ENCODE assay signal across 13 cellular contexts in genomic region chr6:110859335-110859792, GRCh38. TPM values are rescaled to one million over a fixed set of nuclear protein-coding genes. Genes with fewer than 3 reads are reported as not detected.
DNase-seq lines count a peak whose midpoint lies in the region; ATAC-seq and TF ChIP-seq lines count a peak whose summit lies in the region.
"Had no signal": no experiment of that assay in that cellular context is flagged by ENCODE, and none has a peak within 500 bp of the region (broad histone marks: within the 10 kb centered on the region; RNA-seq: fewer than 3 reads in every experiment).

No MANE protein-coding gene starts in this region.

- H3K79me2 ChIP-seq in Karpas-422 (ENCODE audit: low read length): no peaks in the 10 kb centered on the region

- POLR2A ChIA-PET in activated CD4-positive, alpha-beta T cell treated with anti-CD3 and anti-CD28 coated beads for 36 hours (lab: Charles Lee): no interaction called here
- POLR2A ChIA-PET in activated B cell treated with CpG ODN at 0.5 μM for 24 hours (lab: Charles Lee): interaction anchor here (3.2 kb wide), 1 partner anchor 15 kb away, joined by 15 read pairs; the partner anchor contains the start of gene AMD1

- H4K20me1 ChIP-seq in Karpas-422 (ENCODE audit: insufficient read depth, low read depth, low read length): no peaks in the 10 kb centered on the region

- peak; percentile 10 for DNase-seq in activated CD4-positive, alpha-beta T cell treated with anti-CD3 and anti-CD28 coated beads for 36 hours
- no peak for DNase-seq in activated CD4-positive, alpha-beta T cell treated with anti-CD3 and anti-CD28 coated beads, Interleukin-2, amount 50 U/mL, for 4 hours
- DNase-seq in HT-29 (ENCODE audit: low spot score) (peak; percentile 7), activated B cell treated with CpG ODN at 0.5 μM for 24 hours (no peak), osteocyte (ENCODE audit: extremely low spot score, unreplicated experiment) (peak; percentile 63), Karpas-422 (no peak), germinal center (ENCODE audit: low spot score) (no peak)
- DNase-seq: erythroblast; NCI-H524; stimulated activated CD8-positive, alpha-beta memory T cell treated with anti-CD3 and anti-CD28 coated beads, Interleukin-4, amount 100 ng/mL, for 48 hours had no signal

- H2AFZ ChIP-seq in Karpas-422 (ENCODE audit: low read length): no peak overlapping the region

- no peaks in the 10 kb centered on the region for H3K27me3 ChIP-seq in Karpas-422 (ENCODE audit: low read length)

- H3K27me3 Mint-ChIP-seq in activated CD4-positive, alpha-beta T cell treated with anti-CD3 and anti-CD28 coated beads for 36 hours: no peaks in the 10 kb centered on the region
- H3K27me3 Mint-ChIP-seq in activated B cell treated with CpG ODN at 0.5 μM for 24 hours (no peaks in the 10 kb centered on the region), osteocyte (ENCODE audit: unreplicated experiment) (no peaks in the 10 kb centered on the region)
- H3K27me3 Mint-ChIP-seq: brain had no signal

- intact Hi-C loops in activated CD4-positive, alpha-beta T cell treated with anti-CD3 and anti-CD28 coated beads for 36 hours (cut with DNase I, micrococcal nuclease): no loop called here
- intact Hi-C loops in activated B cell treated with CpG ODN at 0.5 μM for 24 hours (cut with micrococcal nuclease): loop anchor here (2.0 kb wide), 1 partner anchor 15 kb away; the partner anchor contains the start of gene AMD1

- peak overlapping the region; percentile 77 for H3K27ac Mint-ChIP-seq in activated CD4-positive, alpha-beta T cell treated with anti-CD3 and anti-CD28 coated beads for 36 hours
- H3K27ac Mint-ChIP-seq in activated B cell treated with CpG ODN at 0.5 μM for 24 hours (peak overlapping the region; percentile 78), osteocyte (ENCODE audit: unreplicated experiment) (no peak overlapping the region)
- H3K27ac Mint-ChIP-seq: brain, nephron had no signal

- H3K9me2 ChIP-seq in Karpas-422 (replicated peaks; ENCODE audit: insufficient read depth, low read length): no peaks in the 10 kb centered on the region

- no peak overlapping the region for H3K4me2 ChIP-seq in Karpas-422 (ENCODE audit: low read depth, low read length, poor library complexity, severe bottlenecking)

- no peaks in the 10 kb centered on the region for H3K9me3 ChIP-seq in Karpas-422 (ENCODE audit: low read length)

- H3K4me3 Mint-ChIP-seq in activated CD4-positive, alpha-beta T cell treated with anti-CD3 and anti-CD28 coated beads for 36 hours: no peak overlapping the region
- H3K4me3 Mint-ChIP-seq in activated B cell treated with CpG ODN at 0.5 μM for 24 hours (peak overlapping the region; percentile 67), osteocyte (ENCODE audit: unreplicated experiment) (no peak overlapping the region)
- H3K4me3 Mint-ChIP-seq: brain, nephron had no signal

- H3K36me3 ChIP-seq in Karpas-422 (ENCODE audit: insufficient read depth, low read length): no peaks in the 10 kb centered on the region

- CTCF ChIA-PET in activated CD4-positive, alpha-beta T cell treated with anti-CD3 and anti-CD28 coated beads for 36 hours (lab: Charles Lee): no interaction called here
- CTCF ChIA-PET in activated B cell treated with CpG ODN at 0.5 μM for 24 hours (lab: Charles Lee): no interaction called here

- peaks cover 9% of the 10 kb centered on the region for H3K4me1 Mint-ChIP-seq in activated CD4-positive, alpha-beta T cell treated with anti-CD3 and anti-CD28 coated beads for 36 hours
- H3K4me1 Mint-ChIP-seq in activated B cell treated with CpG ODN at 0.5 μM for 24 hours (peaks cover 13% of the 10 kb centered on the region), osteocyte (ENCODE audit: unreplicated experiment) (no peaks in the 10 kb centered on the region)
- H3K4me1 Mint-ChIP-seq: brain had no signal

- no peaks in the 10 kb centered on the region for H3K36me3 Mint-ChIP-seq in activated CD4-positive, alpha-beta T cell treated with anti-CD3 and anti-CD28 coated beads for 36 hours (ENCODE audit: low read depth)
- H3K36me3 Mint-ChIP-seq in activated B cell treated with CpG ODN at 0.5 μM for 24 hours (ENCODE audit: low read depth): no peaks in the 10 kb centered on the region
- no peaks in the 10 kb centered on the region for H3K36me3 Mint-ChIP-seq in osteocyte (ENCODE audit: unreplicated experiment)

- H3K4me3 ChIP-seq in Karpas-422 (ENCODE audit: low read length): no peak overlapping the region

- H3K9me3 Mint-ChIP-seq in activated CD4-positive, alpha-beta T cell treated with anti-CD3 and anti-CD28 coated beads for 36 hours (ENCODE audit: low read depth): no peaks in the 10 kb centered on the region
- H3K9me3 Mint-ChIP-seq in activated B cell treated with CpG ODN at 0.5 μM for 24 hours (no peaks in the 10 kb centered on the region), osteocyte (ENCODE audit: unreplicated experiment) (no peaks in the 10 kb centered on the region)
- H3K9me3 Mint-ChIP-seq: brain, nephron had no signal

- no peak for TF ChIP-seq CTCF in activated B cell treated with CpG ODN at 0.5 μM for 24 hours (IDR thresholded peaks at IDR 0.05)
- TF ChIP-seq CTCF in osteocyte (IDR thresholded peaks at IDR 0.05): no peak

- H3K27ac ChIP-seq in Karpas-422 (ENCODE audit: low read length): no peak overlapping the region

- peak; percentile 23 for ATAC-seq in activated CD4-positive, alpha-beta T cell treated with anti-CD3 and anti-CD28 coated beads for 36 hours
- peak; percentile 34 for ATAC-seq in activated B cell treated with CpG ODN at 0.5 μM for 24 hours (ENCODE audit: low read depth)
- no peak for ATAC-seq in HG03460 (IDR thresholded peaks at IDR 0.05; ENCODE audit: unreplicated experiment)

- H3K9ac ChIP-seq in Karpas-422 (ENCODE audit: low read length): no peak overlapping the region

- H3K4me1 ChIP-seq in Karpas-422 (ENCODE audit: low read length): no peaks in the 10 kb centered on the region

RNA-seq across cellular contexts. Expression of gene AMD1, which starts 15.2 kb away (rescaled TPM):
- 100 to 1,000 TPM in 1 of 2 experiments, 10 to 100 TPM in 1; 90.5 to 127 TPM for total RNA-seq in activated CD4-positive, alpha-beta T cell treated with anti-CD3 and anti-CD28 coated beads for 36 hours
- 42.2 and 47.3 TPM in 2 replicates for total RNA-seq in HT-29 (2014; rRNA removed; shearing (Covaris generic))
- total RNA-seq in activated B cell treated with CpG ODN at 0.5 μM for 24 hours (61.7 and 65.5 TPM in 2 replicates), osteocyte (34.0 and 38.7 TPM in 2 replicates)
- 38.2 and 87.4 TPM in 2 replicates for total RNA-seq in Karpas-422 (2014; rRNA removed; shearing (Covaris generic); ENCODE audit: low replicate concordance)

RNA-seq across cellular contexts. Expression of gene CDK19, which starts 44.1 kb away (rescaled TPM):
- 10 to 100 TPM; 14.7 to 15.7 TPM for total RNA-seq in activated CD4-positive, alpha-beta T cell treated with anti-CD3 and anti-CD28 coated beads for 36 hours
- total RNA-seq in HT-29 (2014; rRNA removed; shearing (Covaris generic)): 4.0 and 4.8 TPM in 2 replicates
- total RNA-seq in activated B cell treated with CpG ODN at 0.5 μM for 24 hours (27.2 and 31.1 TPM in 2 replicates), osteocyte (29.9 and 32.4 TPM in 2 replicates)
- total RNA-seq in Karpas-422 (2014; rRNA removed; shearing (Covaris generic); ENCODE audit: low replicate concordance): 5.7 and 18.1 TPM in 2 replicates

Comparison
In these comparisons a context has a peak if more than half of its experiments do, and no peak if none do; other contexts are left out.
1. DNase-seq: peak in activated CD4-positive, alpha-beta T cell treated with anti-CD3 and anti-CD28 coated beads for 36 hours (single experiment), HT-29 (single experiment) and osteocyte (single experiment); none in activated CD4-positive, alpha-beta T cell treated with anti-CD3 and anti-CD28 coated beads, Interleukin-2, amount 50 U/mL, for 4 hours (0 of 2), activated B cell treated with CpG ODN at 0.5 μM for 24 hours (single experiment), Karpas-422 (single experiment) and germinal center (single experiment).